Comparison of ENCODE assay signal across 8 cellular contexts in genomic region chr2:127810156-127810636, GRCh38. TPM values are rescaled to one million over a fixed set of nuclear protein-coding genes. Genes with fewer than 3 reads are reported as not detected.
DNase-seq lines count a peak whose midpoint lies in the region; ATAC-seq and TF ChIP-seq lines count a peak whose summit lies in the region.

No MANE protein-coding gene starts in this region.

- TF ChIP-seq CTCF in Caco-2 (IDR thresholded peaks at IDR 0.05; ENCODE audit: insufficient read depth in 1 of 2, low read depth in 1 of 2, low read length in 1 of 2, severe bottlenecking in 1 of 2, unreplicated experiment in 1 of 2), result no peak
- no peak for TF ChIP-seq CTCF in MCF 10A (IDR thresholded peaks at IDR 0.05; ENCODE audit: unreplicated experiment)
- no peak for TF ChIP-seq CTCF in liver (IDR thresholded peaks at IDR 0.05; ENCODE audit: low read depth, low read length, missing input control)
- no peak for TF ChIP-seq CTCF in transverse colon (IDR thresholded peaks at IDR 0.05)

- WGBS in liver, result under 1% methylated on average over 11 of the region's 11 CpGs
- 0 to 1% methylated on average over 9 to 11 of the region's 11 CpGs for WGBS in transverse colon (ENCODE audit: low coverage in 1 of 2), 2 donors

- DNase-seq in Caco-2 (peak in 1 of 2 experiments; percentile 32), LoVo (ENCODE audit: low spot score) (peak; percentile 16), MCF 10A (ENCODE audit: unreplicated experiment) (peak; percentile 38), transverse colon (peak; percentile 39), NCI-H446 treated with DMSO at 0.1 percent for 48 hours (lab: John Stamatoyannopoulos, UW) (no peak)

- H3K9ac ChIP-seq in liver (ENCODE audit: low read depth in 1 of 2, low read length in 2 of 2), result peak overlapping the region; percentile 58 to 97

- in situ Hi-C loops in transverse colon (cut with MboI; ENCODE audit: low pct_ligation_motif_present in 1 of 4, low pct_unique_long_range_greater_than_20kb in 1 of 4, low sequenced_read_pairs in 3 of 4), result no loop called here

- no peak for ATAC-seq in HG02870 (IDR thresholded peaks at IDR 0.05; ENCODE audit: unreplicated experiment)
- ATAC-seq in HG03469 (IDR thresholded peaks at IDR 0.05; ENCODE audit: unreplicated experiment), result no peak

- H3K4me3 ChIP-seq in Caco-2 (ENCODE audit: low read depth, low read length) (peak overlapping the region; percentile 81), liver (ENCODE audit: low read depth in 1 of 3, low read length in 3 of 3) (peak overlapping the region; percentile 68 to 98 (median 84)), transverse colon (peak overlapping the region; percentile 67 to 97 (median 92))

- H3K27ac Mint-ChIP-seq in Caco-2 (ENCODE audit: unreplicated experiment) (peak overlapping the region; percentile 99), MCF 10A (ENCODE audit: low read depth, unreplicated experiment) (peak overlapping the region; percentile 98)

- H3K4me3 Mint-ChIP-seq in Caco-2 (ENCODE audit: unreplicated experiment), result peak overlapping the region; percentile 91
- H3K4me3 Mint-ChIP-seq in MCF 10A (ENCODE audit: unreplicated experiment), result peak overlapping the region; percentile 98

- no peak for TF ChIP-seq POLR2A in transverse colon (IDR thresholded peaks at IDR 0.05)

- intact Hi-C loops in Caco-2 (cut with micrococcal nuclease; ENCODE audit: unreplicated experiment), result loop anchor here (2.0 kb wide), 1 partner anchor 49 kb away; the partner anchor contains the start of gene POLR2D
- intact Hi-C loops in MCF 10A (cut with micrococcal nuclease), result loop anchor here (1.0 to 10.0 kb wide), 3 partner anchors 39 to 285 kb away; partner anchors contain the start of genes IWS1 and SFT2D3
- intact Hi-C loops in transverse colon (cut with DNase I; ENCODE audit: low total_unique reads), result no loop called here

- peaks cover 28% of the 10 kb centered on the region for H3K36me3 Mint-ChIP-seq in Caco-2 (ENCODE audit: insufficient read depth, unreplicated experiment)
- H3K36me3 Mint-ChIP-seq in MCF 10A (ENCODE audit: insufficient read depth, unreplicated experiment), result peaks cover 33% of the 10 kb centered on the region

- H3K27me3 ChIP-seq in Caco-2 (replicated peaks; ENCODE audit: control insufficient read depth, insufficient read depth, low read length), result no peaks in the 10 kb centered on the region
- no peaks in the 10 kb centered on the region for H3K27me3 ChIP-seq in liver (ENCODE audit: control insufficient read depth in 4 of 4, insufficient read depth in 4 of 4, low read length in 3 of 4)
- no peaks in the 10 kb centered on the region for H3K27me3 ChIP-seq in transverse colon

- H3K27me3 Mint-ChIP-seq in Caco-2 (ENCODE audit: insufficient read depth, unreplicated experiment) (no peaks in the 10 kb centered on the region), MCF 10A (ENCODE audit: insufficient read depth, unreplicated experiment) (no peaks in the 10 kb centered on the region)

- no peak for TF ChIP-seq RAD21 in liver (IDR thresholded peaks at IDR 0.05)

- H3K4me1 ChIP-seq in Caco-2 (peaks cover 27% of the 10 kb centered on the region), liver (ENCODE audit: control insufficient read depth in 4 of 4, insufficient read depth in 4 of 4, low read length in 3 of 4) (peaks cover 5 to 45% (median 29%) of the 10 kb centered on the region in 4 donors), transverse colon (peaks cover 6 to 47% (median 27%) of the 10 kb centered on the region in 4 donors)

- H3K36me3 ChIP-seq in Caco-2 (ENCODE audit: control insufficient read depth, insufficient read depth, low read length) (no peaks in the 10 kb centered on the region), liver (ENCODE audit: control insufficient read depth in 4 of 4, insufficient read depth in 3 of 4, low read depth in 1 of 4, low read length in 3 of 4) (no peaks in the 10 kb centered on the region), transverse colon (no peaks in the 10 kb centered on the region)

- CTCF ChIA-PET in Caco-2 (lab: Charles Lee), result no interaction called here
- CTCF ChIA-PET in MCF 10A (lab: Yijun Ruan, JAX), result interaction anchor here (0.7 to 1.0 kb wide), 3 partner anchors 10 to 185 kb away, joined by 3 read pairs; no protein-coding TSS in a partner anchor

- no peak for TF ChIP-seq EP300 in transverse colon (IDR thresholded peaks at IDR 0.05; ENCODE audit: low read depth)

- no peaks in the 10 kb centered on the region for H3K9me3 ChIP-seq in Caco-2
- H3K9me3 ChIP-seq in liver (ENCODE audit: control insufficient read depth in 4 of 4, low read length in 3 of 4), result no peaks in the 10 kb centered on the region
- H3K9me3 ChIP-seq in transverse colon, result no peaks in the 10 kb centered on the region

- TSS peak; percentile 58 for BruUV-seq in Caco-2 (replicated peaks; lab: Mats Ljungman, UMichigan)
- TSS peak; percentile 54 for BruUV-seq in MCF 10A (replicated peaks; lab: Mats Ljungman, UMichigan)

- POLR2A ChIA-PET in Caco-2 (lab: Charles Lee), result interaction anchor here (0.6 kb wide), 1 partner anchor 52 kb away, joined by 3 read pairs; no protein-coding TSS in a partner anchor
- POLR2A ChIA-PET in MCF 10A (lab: Yijun Ruan, JAX), result interaction anchor here (0.5 to 4.2 kb wide), 19 partner anchors 10 to 284 kb away, joined by 3 to 32 read pairs (median 5); partner anchors contain the start of genes IWS1, POLR2D and SAP130

- H3K9me3 Mint-ChIP-seq in Caco-2 (ENCODE audit: unreplicated experiment), result no peaks in the 10 kb centered on the region
- no peaks in the 10 kb centered on the region for H3K9me3 Mint-ChIP-seq in MCF 10A (ENCODE audit: unreplicated experiment)

- H3K4me1 Mint-ChIP-seq in Caco-2 (ENCODE audit: low read depth, unreplicated experiment) (peaks cover 13% of the 10 kb centered on the region), MCF 10A (ENCODE audit: insufficient read depth, unreplicated experiment) (peaks cover 20% of the 10 kb centered on the region)

- H3K27ac ChIP-seq in liver (ENCODE audit: low read depth in 1 of 2, low read length in 2 of 2) (peak overlapping the region; percentile 88 to 95), transverse colon (peak overlapping the region; percentile 90 to 99 (median 96))

TF ChIP-seq in liver, 16 proteins besides CTCF, POLR2A, EP300 and RAD21:
- no peak for TF ChIP-seq FOXA1 (IDR thresholded peaks at IDR 0.05)
- TF ChIP-seq FOXA2 (IDR thresholded peaks at IDR 0.05), result no peak
- no peak for TF ChIP-seq REST (IDR thresholded peaks at IDR 0.05)
- no peak for TF ChIP-seq SP1 (IDR thresholded peaks at IDR 0.05)
- no peak for TF ChIP-seq ATF3 (IDR thresholded peaks at IDR 0.05)
- TF ChIP-seq JUND (IDR thresholded peaks at IDR 0.05), result no peak
- no peak for TF ChIP-seq RXRA (IDR thresholded peaks at IDR 0.05)

RNA-seq across cellular contexts. Expression of gene WDR33, which starts 0.8 kb away (rescaled TPM):
- total RNA-seq in Caco-2 (2022) (74.9 and 77.5 TPM in 2 replicates), MCF 10A (2022) (46.7 and 50.0 TPM in 2 replicates), liver (10 to 100 TPM; 23.7 to 37.5 TPM), transverse colon (10 to 100 TPM; 35.2 to 48.0 (median 36.6) TPM)
- 10 to 100 TPM in 1 of 2 donors, 1 to 10 TPM in 1; 8.2 to 21.2 TPM for polyA plus RNA-seq in liver

RNA-seq across cellular contexts. Expression of gene POLR2D, which starts 47.8 kb away (rescaled TPM):
- total RNA-seq in Caco-2 (2022) (61.9 and 65.0 TPM in 2 replicates), MCF 10A (2022) (31.0 and 34.3 TPM in 2 replicates), liver (10 to 100 TPM; 14.3 to 17.0 TPM), transverse colon (10 to 100 TPM in 3 of 4 donors, 1 to 10 TPM in 1; 7.6 to 21.9 (median 11.6) TPM)
- polyA plus RNA-seq in liver, result 10 to 100 TPM; 11.4 to 11.9 TPM
